In genomic region chrX:105260291-105261043, GRCh38 we compare ENCODE assay signal across 1 cellular context.
TF ChIP-seq lines count a peak whose summit lies in the region.

No MANE protein-coding gene starts in this region.

TF ChIP-seq in HepG2, 621 proteins besides CTCF, POLR2A, EP300 and RAD21:
- TF ChIP-seq LBX2 (CRISPR knock-in tag; IDR thresholded peaks at IDR 0.05; ENCODE audit: borderline replicate concordance): no peak
- TF ChIP-seq ZNF737 (CRISPR knock-in tag; IDR thresholded peaks at IDR 0.05; ENCODE audit: borderline replicate concordance): no peak
- no peak for TF ChIP-seq ZNF260 (CRISPR knock-in tag; IDR thresholded peaks at IDR 0.05; ENCODE audit: borderline replicate concordance, low read depth)
- TF ChIP-seq REST (IDR thresholded peaks at IDR 0.05; ENCODE audit: borderline replicate concordance in 1 of 2, low read depth in 1 of 2, low read length in 2 of 2): no peak
- TF ChIP-seq MAFK (conservative IDR thresholded peaks at IDR 0.05 in 1 of 2, IDR thresholded peaks at IDR 0.05 in 1 of 2; ENCODE audit: low read length in 2 of 2): no peak
- TF ChIP-seq ZBTB49 (CRISPR knock-in tag; IDR thresholded peaks at IDR 0.05; ENCODE audit: borderline replicate concordance): no peak
- no peak for TF ChIP-seq TERF1 (CRISPR knock-in tag; IDR thresholded peaks at IDR 0.05)
- TF ChIP-seq ZBTB38 (CRISPR knock-in tag; IDR thresholded peaks at IDR 0.05): no peak
- no peak for TF ChIP-seq DR1 (CRISPR knock-in tag; IDR thresholded peaks at IDR 0.05)
